17 cellular contexts compared by ENCODE assay signal in genomic region chr5:95878417-95879323, GRCh38. TPM values are rescaled to one million over a fixed set of nuclear protein-coding genes. Genes with fewer than 3 reads are reported as not detected.
DNase-seq lines count a peak whose midpoint lies in the region; ATAC-seq, FAIRE-seq and TF ChIP-seq lines count a peak whose summit lies in the region.
"Had no signal": no experiment of that assay in that cellular context is flagged by ENCODE, and none has a peak within 500 bp of the region (broad histone marks: within the 10 kb centered on the region; RNA-seq: fewer than 3 reads in every experiment).

No MANE protein-coding gene starts in this region.

- no peak for TF ChIP-seq CTCF in 22Rv1 (IDR thresholded peaks at IDR 0.05)

- no peak for TF ChIP-seq POLR2A in GM12892 (IDR thresholded peaks at IDR 0.05; ENCODE audit: low read depth, low read length)

- ATAC-seq in HG03571 (IDR thresholded peaks at IDR 0.05; ENCODE audit: unreplicated experiment): peak; percentile 53
- ATAC-seq in esophagus mucosa: peak; percentile 2
- ATAC-seq: activated CD4-positive, CD25-positive, alpha-beta regulatory T cell treated with anti-CD3 and anti-CD28 coated beads, Interleukin-2, amount 50 U/mL, for 24 hours; activated T-helper 17 cell treated with anti-CD3 and anti-CD28 coated beads, Interleukin-2, amount 50 U/mL, for 72 hours; stimulated activated effector memory CD8-positive, alpha-beta T cell treated with anti-CD3 and anti-CD28 coated beads, Interleukin-12 subunit alpha, Interleukin-12 subunit beta, amount 100 ng/mL, for 72 hours had no signal

- no peak for DNase-seq in GM12892 (ENCODE audit: insufficient read length)
- no peak for DNase-seq in NCI-H524 treated with DMSO at 0.1 percent for 48 hours (lab: John Stamatoyannopoulos, UW)
- no peak for DNase-seq in NCI-H1436 treated with DMSO at 0.1 percent for 48 hours (lab: John Stamatoyannopoulos, UW)
- no peak for DNase-seq in medulla oblongata (ENCODE audit: extremely low spot score)
- DNase-seq in RKO (ENCODE audit: low spot score): no peak
- DNase-seq: hippocampal formation; NCI-H1092 treated with DMSO at 0.1 percent for 48 hours; NK-92 treated with Interleukin-12 subunit alpha and Interleukin-12 subunit beta, amount 100 ng/mL, for 24 hours; stimulated activated CD4-positive, alpha-beta T cell treated with anti-CD3 and anti-CD28 coated beads, Interleukin-2, amount 100 ng/mL, for 24 hours had no signal

- peak; percentile 67 for FAIRE-seq in GM12892 (lab: Jason Lieb, UNC)
- FAIRE-seq: endometrium had no signal

- H3K27ac ChIP-seq in 22Rv1: peak overlapping the region; percentile 69
- H3K27ac ChIP-seq: vagina had no signal

RNA-seq across cellular contexts. Expression of gene GLRX, which starts 56.1 kb away (rescaled TPM):
- 144 TPM for polyA plus RNA-seq in GM12892 (2012; ENCODE audit: missing spikeins)
- 3.2 TPM for total RNA-seq in esophagus mucosa
